1 cellular context compared by ENCODE assay signal in the genomic region with DNA sequence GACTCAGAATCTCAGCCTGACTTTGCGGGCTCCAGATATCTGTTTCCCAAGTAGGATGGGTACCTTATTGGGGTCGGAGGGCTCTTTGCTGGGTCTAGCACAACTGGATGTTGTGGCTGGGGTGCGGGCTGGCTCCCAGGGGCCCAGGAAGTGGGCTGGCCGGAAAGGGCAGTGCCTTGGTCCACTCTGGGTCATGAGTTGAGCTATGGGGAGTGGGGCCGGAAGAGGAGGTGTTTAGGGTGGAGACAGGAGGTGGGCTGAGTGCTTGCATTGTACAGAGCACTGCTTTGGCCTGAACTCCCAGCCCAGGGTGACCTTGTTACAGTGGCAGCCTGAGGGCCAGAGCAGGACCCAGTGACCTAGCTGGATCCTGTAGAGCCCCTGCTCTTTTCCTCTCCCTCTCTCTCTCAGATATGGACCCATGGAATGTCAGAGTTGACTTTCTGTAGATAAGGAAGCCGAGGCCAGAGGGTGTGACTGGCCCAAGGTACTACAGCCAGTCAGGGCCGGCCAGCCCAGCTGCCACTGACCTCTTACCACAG.
TF ChIP-seq lines count a peak whose summit lies in the region.

No MANE protein-coding gene starts in this region.

TF ChIP-seq in H1, 55 proteins besides CTCF, POLR2A, EP300 and RAD21:
- TF ChIP-seq HDAC2 (IDR thresholded peaks at IDR 0.05; ENCODE audit: borderline replicate concordance in 1 of 2, low read depth in 2 of 2, low read length in 2 of 2) (0 out of 4 replicates have a peak, but pooled peaks of 1 of the 2 experiments have one; percentile 26), SIX5 (IDR thresholded peaks at IDR 0.05; ENCODE audit: low read depth, low read length) (no peak)
